In genomic region chr19:2487780-2488330, GRCh38 we compare ENCODE assay signal across 1 cellular context.
TF ChIP-seq lines count a peak whose summit lies in the region.

No MANE protein-coding gene starts in this region.

TF ChIP-seq in H1, 55 proteins besides CTCF, POLR2A, EP300 and RAD21 (continued from another document):
- peak; percentile 46; the same call in 1 of the 2 replicates for TF ChIP-seq E2F6 (IDR thresholded peaks at IDR 0.05)
TF ChIP-seq in H1: peak in this region for 2.
